Comparison of ENCODE assay signal across 8 cellular contexts in the genomic region with DNA sequence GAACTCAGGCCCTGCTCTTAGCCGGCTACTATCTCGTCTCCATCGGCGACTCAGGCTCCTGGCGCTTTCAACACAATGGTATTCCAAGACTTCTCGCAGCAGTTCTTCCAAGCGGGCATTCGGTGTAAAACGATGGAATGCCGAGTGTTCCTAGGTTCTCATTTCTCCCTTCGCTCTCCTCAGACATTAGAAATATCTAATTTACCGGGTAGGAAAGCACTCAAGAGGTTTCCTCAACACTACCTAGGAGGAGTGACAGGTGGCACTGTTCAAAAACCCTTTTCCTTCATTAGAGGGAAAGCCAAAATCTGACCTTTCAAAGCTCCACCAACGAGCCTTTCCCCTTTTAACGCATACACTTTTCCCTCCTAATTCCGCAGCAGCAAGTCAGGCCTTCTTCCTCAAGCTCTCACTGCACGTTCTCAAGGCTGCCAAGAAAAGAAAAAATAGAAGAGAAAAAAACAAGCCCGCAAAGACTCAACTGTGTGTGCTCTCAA. TPM values are rescaled to one million over a fixed set of nuclear protein-coding genes. Genes with fewer than 3 reads are reported as not detected.
DNase-seq lines count a peak whose midpoint lies in the region; ATAC-seq and TF ChIP-seq lines count a peak whose summit lies in the region.

No MANE protein-coding gene starts in this region.

- H3K36me3 Mint-ChIP-seq in CD14-positive monocyte: peaks cover 44 to 57% of the 10 kb centered on the region in 2 donors
- H3K36me3 Mint-ChIP-seq in activated T-helper 17 cell treated with anti-CD3 and anti-CD28 coated beads, Interleukin-2, amount 50 U/mL, for 72 hours (ENCODE audit: low read depth): peaks cover 87% of the 10 kb centered on the region

- peak overlapping the region; percentile 32 for H3K27ac ChIP-seq in right cardiac atrium (ENCODE audit: low read length)

- H3K4me3 Mint-ChIP-seq in CD14-positive monocyte: peak overlapping the region; percentile 84 to 97
- peak overlapping the region; percentile 96 for H3K4me3 Mint-ChIP-seq in activated T-helper 17 cell treated with anti-CD3 and anti-CD28 coated beads, Interleukin-2, amount 50 U/mL, for 72 hours

- WGBS in right cardiac atrium: 2% methylated on average over 17 of the region's 17 CpGs

- ATAC-seq in activated T-helper 17 cell treated with anti-CD3 and anti-CD28 coated beads, Interleukin-2, amount 50 U/mL, for 72 hours (replicated peaks): peak; percentile 49
- ATAC-seq in right cardiac atrium (no peak), GM18861 (IDR thresholded peaks at IDR 0.05; ENCODE audit: unreplicated experiment) (no peak), HG03565 (IDR thresholded peaks at IDR 0.05; ENCODE audit: unreplicated experiment) (no peak)

- H3K4me1 Mint-ChIP-seq in CD14-positive monocyte: peaks cover 33% of the 10 kb centered on the region
- H3K4me1 Mint-ChIP-seq in activated T-helper 17 cell treated with anti-CD3 and anti-CD28 coated beads, Interleukin-2, amount 50 U/mL, for 72 hours: peaks cover 44% of the 10 kb centered on the region

- H3K4me3 ChIP-seq in right cardiac atrium (ENCODE audit: low read length): peak overlapping the region; percentile 92
- peak overlapping the region; percentile 78 for H3K4me3 ChIP-seq in skeletal muscle cell (ENCODE audit: low read depth, low read length)

- in situ Hi-C loops in GM13977 (cut with MboI; ENCODE audit: low pct_unique_long_range_greater_than_20kb, low sequenced_read_pairs, unreplicated experiment): no loop called here

- H3K9me3 ChIP-seq in right cardiac atrium (ENCODE audit: control insufficient read depth, low read length): no peaks in the 10 kb centered on the region

- DNase-seq in CD14-positive monocyte (ENCODE audit: low spot score) (no peak), GM13977 (ENCODE audit: low spot score) (peak; percentile 78), LoVo (ENCODE audit: low spot score) (peak; percentile 50), right cardiac atrium (no peak), skeletal muscle cell (ENCODE audit: low read depth) (no peak)

- peaks cover 3% of the 10 kb centered on the region for H3K4me1 ChIP-seq in right cardiac atrium (ENCODE audit: control insufficient read depth, insufficient read depth, low read length)

- no peaks in the 10 kb centered on the region for H3K27me3 ChIP-seq in right cardiac atrium (ENCODE audit: control insufficient read depth, insufficient read depth)

- H3K27ac Mint-ChIP-seq in CD14-positive monocyte: peak overlapping the region in 6 of 7 donors; percentile 69 to 92 (median 84)
- peak overlapping the region; percentile 82 for H3K27ac Mint-ChIP-seq in activated T-helper 17 cell treated with anti-CD3 and anti-CD28 coated beads, Interleukin-2, amount 50 U/mL, for 72 hours

- intact Hi-C loops in CD14-positive monocyte (cut with micrococcal nuclease) (loop anchor here (2.0 to 5.0 kb wide), 4 partner anchors 16 to 121 kb away; a partner anchor contains a TSS), right cardiac atrium (cut with DNase I) (loop anchor here (5.0 to 10.0 kb wide), 3 partner anchors 71 to 134 kb away; a partner anchor contains a TSS)

- peaks cover 0 to 2% (median 0%) of the 10 kb centered on the region in 3 donors for H3K27me3 Mint-ChIP-seq in CD14-positive monocyte (ENCODE audit: low read depth in 3 of 3)
- H3K27me3 Mint-ChIP-seq in activated T-helper 17 cell treated with anti-CD3 and anti-CD28 coated beads, Interleukin-2, amount 50 U/mL, for 72 hours: no peaks in the 10 kb centered on the region

- H3K9me3 Mint-ChIP-seq in CD14-positive monocyte: peaks cover 0 to 2% (median 0%) of the 10 kb centered on the region in 7 donors
- no peaks in the 10 kb centered on the region for H3K9me3 Mint-ChIP-seq in activated T-helper 17 cell treated with anti-CD3 and anti-CD28 coated beads, Interleukin-2, amount 50 U/mL, for 72 hours

- TF ChIP-seq CTCF in CD14-positive monocyte (IDR thresholded peaks at IDR 0.05): peak; percentile 26
- peak; percentile 42 for TF ChIP-seq CTCF in GM13977 (IDR thresholded peaks at IDR 0.05; ENCODE audit: extremely low read depth, insufficient read depth, missing control alignments)

RNA-seq across cellular contexts. Expression of a gene that starts 0.6 kb away (rescaled TPM):
- polyA plus RNA-seq in CD14-positive monocyte: 10 to 100 TPM; 22.5 to 31.0 TPM
- 100 to 1,000 TPM in 1 of 2 donors, 10 to 100 TPM in 1; 88.9 to 136 TPM for total RNA-seq in activated T-helper 17 cell treated with anti-CD3 and anti-CD28 coated beads, Interleukin-2, amount 50 U/mL, for 72 hours
- total RNA-seq in right cardiac atrium: 10 to 100 TPM; 57.0 to 69.8 (median 64.7) TPM
- polyA plus RNA-seq in right cardiac atrium: 39.6 TPM

RNA-seq across cellular contexts. Expression of a gene that starts 16.8 kb away (rescaled TPM):
- polyA plus RNA-seq in CD14-positive monocyte (100 to 1,000 TPM; 109 to 112 TPM), right cardiac atrium (53.3 TPM)
- total RNA-seq in activated T-helper 17 cell treated with anti-CD3 and anti-CD28 coated beads, Interleukin-2, amount 50 U/mL, for 72 hours: 10 to 100 TPM; 52.6 to 86.2 TPM
- 10 to 100 TPM; 74.4 to 87.8 (median 84.1) TPM for total RNA-seq in right cardiac atrium

Comparison
In these comparisons a context has a peak if more than half of its experiments do, and no peak if none do; other contexts are left out.
1. DNase-seq: peak in GM13977 (single experiment) and LoVo (single experiment); none in CD14-positive monocyte (single experiment), right cardiac atrium (0 of 3) and skeletal muscle cell (single experiment).